ENCODE assay signal across 16 cellular contexts in genomic region chr15:66288796-66289195, GRCh38. TPM values are rescaled to one million over a fixed set of nuclear protein-coding genes. Genes with fewer than 3 reads are reported as not detected.
"Had no signal": no experiment of that assay in that cellular context is flagged by ENCODE, and none has a peak within 500 bp of the region (broad histone marks: within the 10 kb centered on the region; RNA-seq: fewer than 3 reads in every experiment).

No MANE protein-coding gene starts in this region.

- H3K4me3 ChIP-seq: breast epithelium, lower lobe of right lung, right atrium auricular region had no signal

- H3K4me1 ChIP-seq: breast epithelium had no signal

- H3K27me3 ChIP-seq: breast epithelium, right atrium auricular region had no signal

- H3K36me3 ChIP-seq: breast epithelium, lower lobe of right lung, right atrium auricular region had no signal

- H3K9me3 ChIP-seq: breast epithelium, lower lobe of right lung, right atrium auricular region had no signal

- ATAC-seq: activated CD4-positive, CD25-positive, alpha-beta regulatory T cell treated with anti-CD3 and anti-CD28 coated beads, Interleukin-2, amount 50 U/mL, for 24 hours; activated T-cell treated with anti-CD3 and anti-CD28 coated beads, Interleukin-2, amount 50 U/mL, for 4 hours; esophagus mucosa; left cardiac atrium; lower lobe of right lung had no signal

- FAIRE-seq: endometrium, small intestine, TTC549 had no signal

- DNase-seq: activated CD4-positive, alpha-beta T cell treated with anti-CD3 and anti-CD28 coated beads, Interleukin-2, amount 50 U/mL, for 4 hours; activated effector memory CD4-positive, alpha-beta T cell treated with anti-CD3 and anti-CD28 coated beads, Interleukin-2, amount 50 U/mL, for 16 hours; activated T-cell treated with anti-CD3 and anti-CD28 coated beads, Interleukin-2, amount 50 U/mL, for 4 hours; immature natural killer cell; left cardiac atrium; lower lobe of right lung; naive B cell; T-helper 2 cell had no signal

- H3K27ac ChIP-seq: breast epithelium, lower lobe of right lung, right atrium auricular region had no signal

RNA-seq across cellular contexts. Expression of gene MEGF11, which starts 35.2 kb away (rescaled TPM):
- total RNA-seq: activated T-cell treated with anti-CD3 and anti-CD28 coated beads, Interleukin-2, amount 50 U/mL, for 4 hours; breast epithelium; chondrocyte; esophagus mucosa; left cardiac atrium; lower lobe of right lung; right atrium auricular region had no signal
- polyA plus RNA-seq: immature natural killer cell had no signal
